Comparison of ENCODE assay signal across 21 cellular contexts in the genomic region with DNA sequence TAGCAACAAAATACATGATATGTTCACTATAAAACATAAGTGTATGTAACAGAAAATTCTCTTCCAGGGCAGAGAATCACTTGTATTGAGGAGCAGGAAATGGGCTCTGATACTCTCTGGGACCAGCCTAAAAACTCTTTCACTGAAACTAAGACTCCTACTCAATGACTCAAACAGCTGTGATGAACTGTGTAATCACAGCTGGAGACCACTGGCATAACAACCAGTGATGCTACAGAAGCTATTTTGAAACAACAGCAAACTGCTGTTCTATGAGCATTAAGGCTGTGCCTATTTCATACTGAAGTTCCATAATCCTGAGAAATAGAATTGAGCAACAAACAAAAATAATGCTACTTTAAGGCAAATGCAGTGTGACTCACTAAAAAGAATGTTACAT.
DNase-seq lines count a peak whose midpoint lies in the region; ATAC-seq and TF ChIP-seq lines count a peak whose summit lies in the region.
"Had no signal": no experiment of that assay in that cellular context is flagged by ENCODE, and none has a peak within 500 bp of the region (broad histone marks: within the 10 kb centered on the region; RNA-seq: fewer than 3 reads in every experiment).

No MANE protein-coding gene starts in this region.

- H3K9ac ChIP-seq in mesenchymal stem cell (ENCODE audit: low read length) = no peak overlapping the region

- H3K18ac ChIP-seq in mesenchymal stem cell (ENCODE audit: low read depth in 1 of 2, low read length in 2 of 2) = no peak overlapping the region

- no peak overlapping the region for H3K4me2 ChIP-seq in mesenchymal stem cell (ENCODE audit: low read length, poor library complexity, severe bottlenecking)
- H3K4me2 ChIP-seq: smooth muscle cell had no signal

- H2BK15ac ChIP-seq in mesenchymal stem cell (ENCODE audit: low read depth, poor library complexity, severe bottlenecking) = no peak overlapping the region

- no peaks in the 10 kb centered on the region for H3K36me3 ChIP-seq in mesenchymal stem cell (ENCODE audit: control insufficient read depth in 1 of 2, insufficient read depth in 2 of 2, low read depth in 1 of 2, low read length in 2 of 2)
- H3K36me3 ChIP-seq: MG63, WERI-Rb-1 had no signal

- no peak overlapping the region for H2BK5ac ChIP-seq in mesenchymal stem cell (ENCODE audit: low read depth, low read length, poor library complexity, severe bottlenecking)

- DNase-seq in RKO (ENCODE audit: low spot score) (peak; percentile 44), dedifferentiated amniotic fluid mesenchymal stem cell (ENCODE audit: extremely low spot score) (peak; percentile 27), mesenchymal stem cell (peak; percentile 20), EL (no peak)
- DNase-seq: activated CD4-positive, alpha-beta T cell treated with anti-CD3 and anti-CD28 coated beads, Interleukin-2, amount 10 ng/mL, durations not matched to agents 24 days and 14 days; activated CD8-positive, alpha-beta memory T cell treated with anti-CD3 and anti-CD28 coated beads, Interleukin-2, amount 10 ng/mL, durations not matched to agents 7 days and 5 days; activated naive CD4-positive, alpha-beta T cell treated with anti-CD3 and anti-CD28 coated beads, Interleukin-2, amount 50 U/mL, for 16 hours; anterior cingulate cortex; GOT3; islet precursor cell; left ventricle myocardium superior; MG63; NCI-H187 treated with DMSO at 0.1 percent for 48 hours; NCI-H526; substantia nigra; WERI-Rb-1 had no signal

- ATAC-seq in GM19395 (IDR thresholded peaks at IDR 0.05; ENCODE audit: unreplicated experiment) (peak; percentile 52), GM19467 (IDR thresholded peaks at IDR 0.05; ENCODE audit: unreplicated experiment) (no peak), SK-N-SH treated with all-trans-retinoic acid at 6 μM for 48 hours (no peak)
- ATAC-seq: activated CD8-positive, alpha-beta memory T cell treated with anti-CD3 and anti-CD28 coated beads, Interleukin-2, amount 10 ng/mL, durations not matched to agents 7 days and 5 days; left ventricle myocardium superior; natural killer cell treated with Interleukin-12 subunit alpha and Interleukin-12 subunit beta and Interleukin-15 and Interleukin-18, amount 100 ng/mL, for 72 hours had no signal

- H3K9me3 ChIP-seq in mesenchymal stem cell (ENCODE audit: control insufficient read depth, low read length) = no peaks in the 10 kb centered on the region
- H3K9me3 ChIP-seq: MG63 had no signal

- no peak overlapping the region for H4K91ac ChIP-seq in mesenchymal stem cell (ENCODE audit: low read length)

- H2AFZ ChIP-seq in mesenchymal stem cell (ENCODE audit: low read depth, low read length) = no peak overlapping the region

- no peak overlapping the region for H2AK5ac ChIP-seq in mesenchymal stem cell (ENCODE audit: low read length, severe bottlenecking)

- H3K4me3 ChIP-seq in mesenchymal stem cell (ENCODE audit: insufficient read depth in 1 of 2, low read depth in 1 of 2, low read length in 2 of 2) = no peak overlapping the region
- H3K4me3 ChIP-seq: MG63, smooth muscle cell had no signal

- no peaks in the 10 kb centered on the region for H3K79me1 ChIP-seq in mesenchymal stem cell (replicated peaks; ENCODE audit: low read length, poor library complexity, severe bottlenecking)

- no peak overlapping the region for H3K27ac ChIP-seq in mesenchymal stem cell (ENCODE audit: low read length, poor library complexity, severe bottlenecking)
- H3K27ac ChIP-seq: WERI-Rb-1 had no signal

- H3K27me3 ChIP-seq in mesenchymal stem cell (ENCODE audit: control insufficient read depth in 1 of 2, insufficient read depth in 1 of 2, low read length in 2 of 2) = no peaks in the 10 kb centered on the region

- no peak overlapping the region for H2BK120ac ChIP-seq in mesenchymal stem cell (ENCODE audit: low read depth, low read length)

- no peak overlapping the region for H2BK12ac ChIP-seq in mesenchymal stem cell (ENCODE audit: low read length in 2 of 2)

- H4K8ac ChIP-seq in mesenchymal stem cell (ENCODE audit: low read length) = no peak overlapping the region

- no peaks in the 10 kb centered on the region for H3K4me1 ChIP-seq in mesenchymal stem cell (ENCODE audit: control insufficient read depth, insufficient read depth, low read depth, low read length)

- H3K4ac ChIP-seq in mesenchymal stem cell (ENCODE audit: low read depth in 1 of 2, low read length in 2 of 2) = no peak overlapping the region

- H3K14ac ChIP-seq in mesenchymal stem cell (ENCODE audit: low read length in 2 of 2) = no peak overlapping the region

- H3K23ac ChIP-seq in mesenchymal stem cell (ENCODE audit: low read length in 2 of 2) = no peak overlapping the region

TF ChIP-seq in SK-N-SH treated with all-trans-retinoic acid at 6 μM for 48 hours, 23 proteins besides CTCF, POLR2A, EP300 and RAD21:
- no peak for TF ChIP-seq SNAI2 (CRISPR knock-in tag; IDR thresholded peaks at IDR 0.05)
- TF ChIP-seq, protein P1, sequence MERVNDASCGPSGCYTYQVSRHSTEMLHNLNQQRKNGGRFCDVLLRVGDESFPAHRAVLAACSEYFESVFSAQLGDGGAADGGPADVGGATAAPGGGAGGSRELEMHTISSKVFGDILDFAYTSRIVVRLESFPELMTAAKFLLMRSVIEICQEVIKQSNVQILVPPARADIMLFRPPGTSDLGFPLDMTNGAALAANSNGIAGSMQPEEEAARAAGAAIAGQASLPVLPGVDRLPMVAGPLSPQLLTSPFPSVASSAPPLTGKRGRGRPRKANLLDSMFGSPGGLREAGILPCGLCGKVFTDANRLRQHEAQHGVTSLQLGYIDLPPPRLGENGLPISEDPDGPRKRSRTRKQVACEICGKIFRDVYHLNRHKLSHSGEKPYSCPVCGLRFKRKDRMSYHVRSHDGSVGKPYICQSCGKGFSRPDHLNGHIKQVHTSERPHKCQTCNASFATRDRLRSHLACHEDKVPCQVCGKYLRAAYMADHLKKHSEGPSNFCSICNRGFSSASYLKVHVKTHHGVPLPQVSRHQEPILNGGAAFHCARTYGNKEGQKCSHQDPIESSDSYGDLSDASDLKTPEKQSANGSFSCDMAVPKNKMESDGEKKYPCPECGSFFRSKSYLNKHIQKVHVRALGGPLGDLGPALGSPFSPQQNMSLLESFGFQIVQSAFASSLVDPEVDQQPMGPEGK (CRISPR knock-in tag; IDR thresholded peaks at IDR 0.05; ENCODE audit: borderline replicate concordance) = no peak
- TF ChIP-seq, protein P2, sequence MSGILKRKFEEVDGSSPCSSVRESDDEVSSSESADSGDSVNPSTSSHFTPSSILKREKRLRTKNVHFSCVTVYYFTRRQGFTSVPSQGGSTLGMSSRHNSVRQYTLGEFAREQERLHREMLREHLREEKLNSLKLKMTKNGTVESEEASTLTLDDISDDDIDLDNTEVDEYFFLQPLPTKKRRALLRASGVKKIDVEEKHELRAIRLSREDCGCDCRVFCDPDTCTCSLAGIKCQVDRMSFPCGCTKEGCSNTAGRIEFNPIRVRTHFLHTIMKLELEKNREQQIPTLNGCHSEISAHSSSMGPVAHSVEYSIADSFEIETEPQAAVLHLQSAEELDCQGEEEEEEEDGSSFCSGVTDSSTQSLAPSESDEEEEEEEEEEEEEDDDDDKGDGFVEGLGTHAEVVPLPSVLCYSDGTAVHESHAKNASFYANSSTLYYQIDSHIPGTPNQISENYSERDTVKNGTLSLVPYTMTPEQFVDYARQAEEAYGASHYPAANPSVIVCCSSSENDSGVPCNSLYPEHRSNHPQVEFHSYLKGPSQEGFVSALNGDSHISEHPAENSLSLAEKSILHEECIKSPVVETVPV (CRISPR knock-in tag; IDR thresholded peaks at IDR 0.05) = no peak
- TF ChIP-seq ZFP30 (CRISPR knock-in tag; IDR thresholded peaks at IDR 0.05) = no peak
- TF ChIP-seq OSR1 (CRISPR knock-in tag; IDR thresholded peaks at IDR 0.05) = no peak
- TF ChIP-seq, protein P3, sequence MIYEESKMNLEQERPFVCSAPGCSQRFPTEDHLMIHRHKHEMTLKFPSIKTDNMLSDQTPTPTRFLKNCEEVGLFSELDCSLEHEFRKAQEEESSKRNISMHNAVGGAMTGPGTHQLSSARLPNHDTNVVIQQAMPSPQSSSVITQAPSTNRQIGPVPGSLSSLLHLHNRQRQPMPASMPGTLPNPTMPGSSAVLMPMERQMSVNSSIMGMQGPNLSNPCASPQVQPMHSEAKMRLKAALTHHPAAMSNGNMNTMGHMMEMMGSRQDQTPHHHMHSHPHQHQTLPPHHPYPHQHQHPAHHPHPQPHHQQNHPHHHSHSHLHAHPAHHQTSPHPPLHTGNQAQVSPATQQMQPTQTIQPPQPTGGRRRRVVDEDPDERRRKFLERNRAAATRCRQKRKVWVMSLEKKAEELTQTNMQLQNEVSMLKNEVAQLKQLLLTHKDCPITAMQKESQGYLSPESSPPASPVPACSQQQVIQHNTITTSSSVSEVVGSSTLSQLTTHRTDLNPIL (CRISPR knock-in tag; IDR thresholded peaks at IDR 0.05; ENCODE audit: low read depth) = no peak
- no peak for TF ChIP-seq ZNF70 (CRISPR knock-in tag; IDR thresholded peaks at IDR 0.05)
- TF ChIP-seq GLIS3 (CRISPR knock-in tag; IDR thresholded peaks at IDR 0.05) = no peak
- TF ChIP-seq TCF4 (CRISPR knock-in tag; IDR thresholded peaks at IDR 0.05; ENCODE audit: borderline replicate concordance) = no peak
- no peak for TF ChIP-seq ISL1 (CRISPR knock-in tag; IDR thresholded peaks at IDR 0.05)
- TF ChIP-seq, protein P4, sequence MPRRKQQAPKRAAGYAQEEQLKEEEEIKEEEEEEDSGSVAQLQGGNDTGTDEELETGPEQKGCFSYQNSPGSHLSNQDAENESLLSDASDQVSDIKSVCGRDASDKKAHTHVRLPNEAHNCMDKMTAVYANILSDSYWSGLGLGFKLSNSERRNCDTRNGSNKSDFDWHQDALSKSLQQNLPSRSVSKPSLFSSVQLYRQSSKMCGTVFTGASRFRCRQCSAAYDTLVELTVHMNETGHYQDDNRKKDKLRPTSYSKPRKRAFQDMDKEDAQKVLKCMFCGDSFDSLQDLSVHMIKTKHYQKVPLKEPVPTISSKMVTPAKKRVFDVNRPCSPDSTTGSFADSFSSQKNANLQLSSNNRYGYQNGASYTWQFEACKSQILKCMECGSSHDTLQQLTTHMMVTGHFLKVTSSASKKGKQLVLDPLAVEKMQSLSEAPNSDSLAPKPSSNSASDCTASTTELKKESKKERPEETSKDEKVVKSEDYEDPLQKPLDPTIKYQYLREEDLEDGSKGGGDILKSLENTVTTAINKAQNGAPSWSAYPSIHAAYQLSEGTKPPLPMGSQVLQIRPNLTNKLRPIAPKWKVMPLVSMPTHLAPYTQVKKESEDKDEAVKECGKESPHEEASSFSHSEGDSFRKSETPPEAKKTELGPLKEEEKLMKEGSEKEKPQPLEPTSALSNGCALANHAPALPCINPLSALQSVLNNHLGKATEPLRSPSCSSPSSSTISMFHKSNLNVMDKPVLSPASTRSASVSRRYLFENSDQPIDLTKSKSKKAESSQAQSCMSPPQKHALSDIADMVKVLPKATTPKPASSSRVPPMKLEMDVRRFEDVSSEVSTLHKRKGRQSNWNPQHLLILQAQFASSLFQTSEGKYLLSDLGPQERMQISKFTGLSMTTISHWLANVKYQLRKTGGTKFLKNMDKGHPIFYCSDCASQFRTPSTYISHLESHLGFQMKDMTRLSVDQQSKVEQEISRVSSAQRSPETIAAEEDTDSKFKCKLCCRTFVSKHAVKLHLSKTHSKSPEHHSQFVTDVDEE (CRISPR knock-in tag; IDR thresholded peaks at IDR 0.05) = no peak
- no peak for TF ChIP-seq BACH2 (CRISPR knock-in tag; IDR thresholded peaks at IDR 0.05; ENCODE audit: borderline replicate concordance)
